Comparison of ENCODE assay signal across 1 cellular context in the genomic region with DNA sequence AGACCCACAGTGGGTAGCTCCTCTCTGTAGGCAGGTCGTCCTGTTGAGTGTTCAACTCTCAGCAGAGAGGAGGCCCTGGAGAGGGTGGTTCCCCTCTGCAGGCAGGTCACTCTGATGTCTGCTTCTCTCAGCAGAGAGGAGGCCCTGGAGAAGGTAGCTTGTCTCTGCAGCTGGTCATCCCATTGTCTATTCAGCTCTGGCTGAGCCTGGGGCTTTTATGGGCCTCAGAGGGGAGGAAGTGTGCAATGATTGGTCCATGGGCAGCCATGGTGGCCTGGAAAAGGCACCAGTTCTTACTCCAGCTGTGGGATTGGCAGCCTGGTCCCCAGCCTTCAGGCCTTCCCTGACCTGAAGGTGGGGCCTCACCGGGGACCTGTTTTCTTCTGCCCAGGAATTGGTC.
TF ChIP-seq lines count a peak whose summit lies in the region.

No MANE protein-coding gene starts in this region.

TF ChIP-seq in K562, 482 proteins besides CTCF, POLR2A, EP300 and RAD21:
- TF ChIP-seq TRIM28 (IDR thresholded peaks at IDR 0.05) = peak; percentile 97
- peak; percentile 9; the same call in 1 of the 2 replicates for TF ChIP-seq SPI1 (IDR thresholded peaks at IDR 0.05; ENCODE audit: borderline replicate concordance, low read depth, low read length)
- no peak for TF ChIP-seq PML (IDR thresholded peaks at IDR 0.05; ENCODE audit: low read length)
- TF ChIP-seq, protein P1, sequence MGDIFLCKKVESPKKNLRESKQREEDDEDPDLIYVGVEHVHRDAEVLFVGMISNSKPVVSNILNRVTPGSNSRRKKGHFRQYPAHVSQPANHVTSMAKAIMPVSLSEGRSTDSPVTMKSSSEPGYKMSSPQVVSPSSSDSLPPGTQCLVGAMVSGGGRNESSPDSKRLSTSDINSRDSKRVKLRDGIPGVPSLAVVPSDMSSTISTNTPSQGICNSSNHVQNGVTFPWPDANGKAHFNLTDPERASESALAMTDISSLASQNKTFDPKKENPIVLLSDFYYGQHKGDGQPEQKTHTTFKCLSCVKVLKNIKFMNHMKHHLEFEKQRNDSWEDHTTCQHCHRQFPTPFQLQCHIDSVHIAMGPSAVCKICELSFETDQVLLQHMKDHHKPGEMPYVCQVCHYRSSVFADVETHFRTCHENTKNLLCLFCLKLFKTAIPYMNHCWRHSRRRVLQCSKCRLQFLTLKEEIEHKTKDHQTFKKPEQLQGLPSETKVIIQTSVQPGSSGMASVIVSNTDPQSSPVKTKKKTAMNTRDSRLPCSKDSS (IDR thresholded peaks at IDR 0.05; ENCODE audit: low read depth, partially characterized antibody) = peak; percentile 85
- TF ChIP-seq KLF16 (IDR thresholded peaks at IDR 0.05) = no peak
- peak; percentile 90 for TF ChIP-seq CBX5 (IDR thresholded peaks at IDR 0.05; ENCODE audit: borderline replicate concordance, low read depth)
- TF ChIP-seq PTBP1 (IDR thresholded peaks at IDR 0.05; ENCODE audit: low read depth, low read length) = no peak
- TF ChIP-seq XRCC3 (IDR thresholded peaks at IDR 0.05) = 0 out of 2 replicates have a peak, but pooled peaks have one; percentile 68
- peak in 1 of 2 experiments; percentile 74; a peak in 2 of 4 replicates for TF ChIP-seq TRIM24 (IDR thresholded peaks at IDR 0.05)
- no peak for TF ChIP-seq POLR3A (IDR thresholded peaks at IDR 0.05; ENCODE audit: borderline replicate concordance, extremely low read depth, insufficient read depth, insufficient read length)
- 0 out of 2 replicates have a peak, but pooled peaks have one; percentile 53 for TF ChIP-seq CBX1 (IDR thresholded peaks at IDR 0.05; ENCODE audit: low read depth)
- peak in 1 of 2 experiments; percentile 86; a peak in 1 of 3 replicates for TF ChIP-seq CBX3 (IDR thresholded peaks at IDR 0.05; ENCODE audit: borderline replicate concordance in 1 of 2, low read length in 2 of 2)
- TF ChIP-seq, protein P2, sequence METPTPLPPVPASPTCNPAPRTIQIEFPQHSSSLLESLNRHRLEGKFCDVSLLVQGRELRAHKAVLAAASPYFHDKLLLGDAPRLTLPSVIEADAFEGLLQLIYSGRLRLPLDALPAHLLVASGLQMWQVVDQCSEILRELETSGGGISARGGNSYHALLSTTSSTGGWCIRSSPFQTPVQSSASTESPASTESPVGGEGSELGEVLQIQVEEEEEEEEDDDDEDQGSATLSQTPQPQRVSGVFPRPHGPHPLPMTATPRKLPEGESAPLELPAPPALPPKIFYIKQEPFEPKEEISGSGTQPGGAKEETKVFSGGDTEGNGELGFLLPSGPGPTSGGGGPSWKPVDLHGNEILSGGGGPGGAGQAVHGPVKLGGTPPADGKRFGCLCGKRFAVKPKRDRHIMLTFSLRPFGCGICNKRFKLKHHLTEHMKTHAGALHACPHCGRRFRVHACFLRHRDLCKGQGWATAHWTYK (CRISPR knock-in tag; IDR thresholded peaks at IDR 0.05) = no peak
- no peak for TF ChIP-seq DIDO1 (tag; IDR thresholded peaks at IDR 0.05; ENCODE audit: low read depth)
- TF ChIP-seq RFX5 (IDR thresholded peaks at IDR 0.05; ENCODE audit: low read depth, low read length) = no peak
- no peak for TF ChIP-seq HNRNPH1 (optimal IDR thresholded peaks at IDR 0.05; ENCODE audit: low read depth, low read length)
- peak; percentile 33; the same call in 1 of the 2 replicates for TF ChIP-seq MTA3 (IDR thresholded peaks at IDR 0.05; ENCODE audit: borderline replicate concordance)
- no peak for TF ChIP-seq ZNF780A (CRISPR knock-in tag; IDR thresholded peaks at IDR 0.05)
- peak; percentile 45; the same call in 1 of the 2 replicates for TF ChIP-seq ZEB2 (IDR thresholded peaks at IDR 0.05)
